3 cellular contexts compared by ENCODE assay signal in genomic region chr15:34584321-34584668, GRCh38.
TF ChIP-seq lines count a peak whose summit lies in the region.

No MANE protein-coding gene starts in this region.

TF ChIP-seq in SK-N-SH, 30 proteins besides CTCF, POLR2A, EP300 and RAD21 (continued from another document):
- TF ChIP-seq MXI1 (IDR thresholded peaks at IDR 0.05; ENCODE audit: low read depth, low read length): no peak

TF ChIP-seq in SK-N-SH treated with all-trans-retinoic acid at 6 μM for 48 hours, 23 proteins besides CTCF, POLR2A, EP300 and RAD21 (continued from another document):
- TF ChIP-seq CREB5 (CRISPR knock-in tag; IDR thresholded peaks at IDR 0.05; ENCODE audit: low read depth) (no peak), POU6F1 (CRISPR knock-in tag; IDR thresholded peaks at IDR 0.05; ENCODE audit: borderline replicate concordance, low read depth) (no peak), CSDC2 (CRISPR knock-in tag; IDR thresholded peaks at IDR 0.05) (no peak), PPARA (CRISPR knock-in tag; IDR thresholded peaks at IDR 0.05; ENCODE audit: borderline replicate concordance) (no peak), RARB (CRISPR knock-in tag; IDR thresholded peaks at IDR 0.05) (no peak), SNAI2 (CRISPR knock-in tag; IDR thresholded peaks at IDR 0.05) (no peak), ZC3H10 (CRISPR knock-in tag; IDR thresholded peaks at IDR 0.05) (no peak), GLIS3 (CRISPR knock-in tag; IDR thresholded peaks at IDR 0.05) (no peak), ZNF565 (CRISPR knock-in tag; conservative IDR thresholded peaks at IDR 0.05; ENCODE audit: low read depth) (no peak), BACH2 (CRISPR knock-in tag; IDR thresholded peaks at IDR 0.05; ENCODE audit: borderline replicate concordance) (no peak), ISL1 (CRISPR knock-in tag; IDR thresholded peaks at IDR 0.05) (no peak), TSHZ2 (CRISPR knock-in tag; IDR thresholded peaks at IDR 0.05) (no peak), TOX (CRISPR knock-in tag; IDR thresholded peaks at IDR 0.05; ENCODE audit: borderline replicate concordance) (no peak), ZFP30 (CRISPR knock-in tag; IDR thresholded peaks at IDR 0.05) (no peak), ZFP3 (CRISPR knock-in tag; IDR thresholded peaks at IDR 0.05) (no peak)
TF ChIP-seq in SK-N-SH treated with all-trans-retinoic acid at 6 μM for 48 hours: peak in this region for 0.

TF ChIP-seq in WTC11, 78 proteins besides CTCF, POLR2A, EP300 and RAD21 (continued from another document):
- TF ChIP-seq PREB (CRISPR knock-in tag; IDR thresholded peaks at IDR 0.05; ENCODE audit: borderline replicate concordance) (no peak), NFE2L1 (CRISPR knock-in tag; IDR thresholded peaks at IDR 0.05) (no peak), JUN (CRISPR knock-in tag; IDR thresholded peaks at IDR 0.05) (no peak), FOXJ3 (CRISPR knock-in tag; IDR thresholded peaks at IDR 0.05; ENCODE audit: borderline replicate concordance) (no peak), ATF1 (CRISPR knock-in tag; IDR thresholded peaks at IDR 0.05) (no peak), ZNF121 (CRISPR knock-in tag; IDR thresholded peaks at IDR 0.05) (no peak), E2F1 (CRISPR knock-in tag; IDR thresholded peaks at IDR 0.05) (no peak), MXD4 (CRISPR knock-in tag; IDR thresholded peaks at IDR 0.05; ENCODE audit: borderline replicate concordance) (no peak), RELA (CRISPR knock-in tag; IDR thresholded peaks at IDR 0.05; ENCODE audit: borderline replicate concordance) (no peak), STAT6 (CRISPR knock-in tag; conservative IDR thresholded peaks at IDR 0.05; ENCODE audit: low read depth) (no peak), CREB1 (CRISPR knock-in tag; IDR thresholded peaks at IDR 0.05) (no peak)
